In the genomic region with DNA sequence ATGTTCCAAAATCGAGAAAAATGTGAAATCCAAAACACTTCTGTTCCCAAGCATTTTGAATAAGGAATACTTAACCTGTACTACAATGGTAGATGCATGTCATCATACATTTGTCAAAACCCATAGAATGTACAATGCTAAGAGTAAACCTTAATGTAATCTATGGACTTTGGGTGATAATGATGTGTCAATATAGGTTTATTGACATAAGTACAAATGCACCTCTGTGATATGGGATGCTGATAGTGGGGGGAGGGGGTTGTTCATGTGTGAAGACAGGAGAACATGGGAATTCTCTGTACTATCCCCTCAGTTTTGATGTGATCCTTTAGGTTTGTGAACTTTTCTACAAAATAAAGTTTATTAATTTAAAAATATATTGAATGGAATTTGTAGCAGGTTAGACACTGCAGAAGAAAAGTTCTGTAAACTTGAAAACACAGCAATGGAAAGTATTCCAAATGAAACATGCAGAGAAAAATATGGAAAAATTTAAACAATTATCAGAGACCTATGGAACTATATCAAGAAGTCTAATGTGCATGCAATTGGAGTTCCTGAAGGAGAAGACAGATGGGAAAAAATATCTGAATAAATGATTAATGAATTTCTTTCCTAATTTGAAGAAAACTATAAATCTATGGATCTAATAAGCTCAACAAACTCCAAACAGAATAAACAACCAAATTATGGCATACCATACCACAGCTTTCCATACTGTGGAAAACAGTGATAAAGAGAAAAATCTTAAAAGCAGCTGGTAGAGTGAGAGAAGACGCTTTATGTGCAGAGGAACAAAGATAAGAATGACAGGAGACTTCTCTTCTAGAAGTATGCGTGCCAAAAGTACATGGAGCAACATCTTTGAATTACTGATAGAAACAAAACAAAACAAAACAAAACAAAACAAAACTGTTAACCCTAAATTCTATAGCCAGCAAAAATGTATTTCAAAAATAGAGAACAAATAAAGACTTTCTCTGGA, we compare ENCODE assay signal across 34 cellular contexts.
"Had no signal": no experiment of that assay in that cellular context is flagged by ENCODE, and none has a peak within 500 bp of the region (broad histone marks: within the 10 kb centered on the region; RNA-seq: fewer than 3 reads in every experiment).

No MANE protein-coding gene starts in this region.

- FAIRE-seq: TTC549 had no signal

- H3K9me3 ChIP-seq: colonic mucosa had no signal

- DNase-seq: activated CD4-positive, alpha-beta memory T cell treated with anti-CD3 and anti-CD28 coated beads, Interleukin-2, amount 10 ng/mL, durations not matched to agents 7 days and 5 days; activated CD4-positive, alpha-beta T cell treated with anti-CD3 and anti-CD28 coated beads for 1 hour; activated CD4-positive, alpha-beta T cell treated with anti-CD3 and anti-CD28 coated beads for 48 hours; activated CD4-positive, CD25-positive, alpha-beta regulatory T cell; activated CD8-positive, alpha-beta memory T cell treated with anti-CD3 and anti-CD28 coated beads for 24 hours; activated CD8-positive, alpha-beta memory T cell treated with anti-CD3 and anti-CD28 coated beads, Interleukin-2, amount 10 ng/mL, durations not matched to agents 7 days and 5 days; activated CD8-positive, alpha-beta memory T cell treated with anti-CD3 and anti-CD28 coated beads, Interleukin-2, amount 50 U/mL, for 48 hours; activated effector memory CD4-positive, alpha-beta T cell treated with anti-CD3 and anti-CD28 coated beads, Interleukin-2, amount 50 U/mL, for 16 hours; activated naive CD4-positive, alpha-beta T cell; activated naive CD4-positive, alpha-beta T cell treated with anti-CD3 and anti-CD28 coated beads, Interleukin-2, amount 50 U/mL, for 16 hours; activated naive CD8-positive, alpha-beta T cell treated with anti-CD3 and anti-CD28 coated beads, Interleukin-2, amount 10 ng/mL, durations not matched to agents 7 days and 5 days; activated T-cell treated with anti-CD3 and anti-CD28 coated beads, Interleukin-2, amount 50 U/mL, for 48 hours; amygdala; colonic mucosa; NCI-H1048; NCI-H1105 treated with DMSO at 0.1 percent for 48 hours; NCI-H1436; NCI-H1694; NCI-H2029; NCI-H2107; NCI-H2171; NCI-H510A; NCI-H526; SHP77; SJCRH30; T-cell had no signal

- H3K36me3 Mint-ChIP-seq: activated CD8-positive, alpha-beta memory T cell treated with anti-CD3 and anti-CD28 coated beads, Interleukin-2, amount 10 ng/mL, durations not matched to agents 7 days and 5 days; activated naive CD8-positive, alpha-beta T cell treated with anti-CD3 and anti-CD28 coated beads, Interleukin-2, amount 10 ng/mL, durations not matched to agents 7 days and 5 days had no signal

- H3K4me3 Mint-ChIP-seq: activated CD4-positive, alpha-beta memory T cell treated with anti-CD3 and anti-CD28 coated beads, Interleukin-2, amount 10 ng/mL, durations not matched to agents 7 days and 5 days; activated CD8-positive, alpha-beta memory T cell treated with anti-CD3 and anti-CD28 coated beads, Interleukin-2, amount 10 ng/mL, durations not matched to agents 7 days and 5 days; activated naive CD8-positive, alpha-beta T cell treated with anti-CD3 and anti-CD28 coated beads, Interleukin-2, amount 10 ng/mL, durations not matched to agents 7 days and 5 days; activated T-helper 17 cell treated with anti-CD3 and anti-CD28 coated beads, Interleukin-2, amount 50 U/mL, for 72 hours; central memory CD8-positive, alpha-beta T cell; T-cell had no signal

- ATAC-seq: activated CD8-positive, alpha-beta memory T cell treated with anti-CD3 and anti-CD28 coated beads, Interleukin-2, amount 10 ng/mL, durations not matched to agents 7 days and 5 days; activated T-helper 17 cell treated with anti-CD3 and anti-CD28 coated beads, Interleukin-2, amount 50 U/mL, for 72 hours; Panc1; T-cell had no signal

- H3K4me1 ChIP-seq: ascending aorta, colonic mucosa had no signal

- H3K4me1 Mint-ChIP-seq: activated CD4-positive, alpha-beta memory T cell treated with anti-CD3 and anti-CD28 coated beads, Interleukin-2, amount 10 ng/mL, durations not matched to agents 7 days and 5 days; activated CD8-positive, alpha-beta memory T cell treated with anti-CD3 and anti-CD28 coated beads, Interleukin-2, amount 10 ng/mL, durations not matched to agents 7 days and 5 days; activated naive CD8-positive, alpha-beta T cell treated with anti-CD3 and anti-CD28 coated beads, Interleukin-2, amount 10 ng/mL, durations not matched to agents 7 days and 5 days; activated T-helper 17 cell treated with anti-CD3 and anti-CD28 coated beads, Interleukin-2, amount 50 U/mL, for 72 hours; central memory CD8-positive, alpha-beta T cell; T-cell had no signal

- H3K36me3 ChIP-seq: ascending aorta, cardiac muscle cell, colonic mucosa, SJCRH30 had no signal

- H3K27ac Mint-ChIP-seq: activated CD4-positive, alpha-beta memory T cell treated with anti-CD3 and anti-CD28 coated beads, Interleukin-2, amount 10 ng/mL, durations not matched to agents 7 days and 5 days; activated CD8-positive, alpha-beta memory T cell treated with anti-CD3 and anti-CD28 coated beads, Interleukin-2, amount 10 ng/mL, durations not matched to agents 7 days and 5 days; activated naive CD8-positive, alpha-beta T cell treated with anti-CD3 and anti-CD28 coated beads, Interleukin-2, amount 10 ng/mL, durations not matched to agents 7 days and 5 days; activated T-helper 17 cell treated with anti-CD3 and anti-CD28 coated beads, Interleukin-2, amount 50 U/mL, for 72 hours; T-cell had no signal

- H3K27ac ChIP-seq: ascending aorta, cardiac muscle cell, colonic mucosa, SJCRH30, SK-N-MC, VCaP had no signal

- H3K27me3 ChIP-seq: ascending aorta, cardiac muscle cell, colonic mucosa, SJCRH30 had no signal

- H3K4me3 ChIP-seq: ascending aorta, cardiac muscle cell, colonic mucosa, SJCRH30, SK-N-MC had no signal

- H3K9me3 Mint-ChIP-seq: activated CD4-positive, alpha-beta memory T cell treated with anti-CD3 and anti-CD28 coated beads, Interleukin-2, amount 10 ng/mL, durations not matched to agents 7 days and 5 days; activated T-helper 17 cell treated with anti-CD3 and anti-CD28 coated beads, Interleukin-2, amount 50 U/mL, for 72 hours had no signal
